ENCODE assay signal across 16 cellular contexts in genomic region chrX:11190745-11191510, GRCh38.
DNase-seq lines count a peak whose midpoint lies in the region; ATAC-seq, FAIRE-seq and TF ChIP-seq lines count a peak whose summit lies in the region.
"Had no signal": no experiment of that assay in that cellular context is flagged by ENCODE, and none has a peak within 500 bp of the region (broad histone marks: within the 10 kb centered on the region; RNA-seq: fewer than 3 reads in every experiment).

No MANE protein-coding gene starts in this region.

- peaks cover 7% of the 10 kb centered on the region for H3K4me1 ChIP-seq in osteoblast (ENCODE audit: insufficient read depth, low read length)

- H3K4me2 ChIP-seq in osteoblast (ENCODE audit: insufficient read depth, low read length), result no peak overlapping the region

- TF ChIP-seq CTCF in epithelial cell of esophagus (IDR thresholded peaks at IDR 0.05; ENCODE audit: insufficient read depth, low read depth, low read length, missing control alignments) (no peak), osteoblast (IDR thresholded peaks at IDR 0.05; ENCODE audit: extremely low read depth, low read depth, low read length) (no peak)

- ATAC-seq in HG02840 (IDR thresholded peaks at IDR 0.05; ENCODE audit: low FRiP score, unreplicated experiment), result no peak
- ATAC-seq in HG03520 (IDR thresholded peaks at IDR 0.05; ENCODE audit: unreplicated experiment), result no peak
- ATAC-seq: activated T-cell treated with anti-CD3 and anti-CD28 coated beads, Interleukin-2, amount 50 U/mL, for 72 hours; Panc1 had no signal

- no peaks in the 10 kb centered on the region for H4K20me1 ChIP-seq in osteoblast (ENCODE audit: insufficient read depth, low read length)

- no peaks in the 10 kb centered on the region for H3K9me3 ChIP-seq in osteoblast (ENCODE audit: low read depth, low read length)
- H3K9me3 ChIP-seq: thoracic aorta had no signal

- DNase-seq in DMS153 (lab: John Stamatoyannopoulos, UW), result peak; percentile 82
- DNase-seq in NCI-H1417 treated with DMSO at 0.1 percent for 48 hours (lab: John Stamatoyannopoulos, UW), result peak; percentile 98
- peak; percentile 91 for DNase-seq in NCI-H510A treated with DMSO at 0.1 percent for 48 hours (lab: John Stamatoyannopoulos, UW)
- peak; percentile 76 for DNase-seq in epithelial cell of esophagus (ENCODE audit: low read depth)
- no peak for DNase-seq in frontal cortex (ENCODE audit: low spot score in 2 of 2)
- no peak for DNase-seq in osteoblast (ENCODE audit: insufficient read length, low spot score, missing footprints)
- DNase-seq: activated T-cell treated with anti-CD3 and anti-CD28 coated beads, Interleukin-2, amount 50 U/mL, for 72 hours; amniotic stem cell; DMS 273 treated with DMSO at 0.1 percent for 48 hours; head of caudate nucleus; posterior cingulate gyrus had no signal

- H3K27ac ChIP-seq in osteoblast (ENCODE audit: low read depth, low read length), result no peak overlapping the region
- H3K27ac ChIP-seq: coronary artery, thoracic aorta had no signal

- FAIRE-seq in frontal cortex (lab: Jason Lieb, UNC), result no peak

- no peak overlapping the region for H3K4me3 ChIP-seq in epithelial cell of esophagus (ENCODE audit: low read length)
- H3K4me3 ChIP-seq in osteoblast (ENCODE audit: insufficient read depth, low read length), result no peak overlapping the region
- H3K4me3 ChIP-seq: coronary artery, thoracic aorta had no signal

- H3K36me3 ChIP-seq in osteoblast (ENCODE audit: insufficient read depth, low read length), result no peaks in the 10 kb centered on the region
- H3K36me3 ChIP-seq: thoracic aorta had no signal

- H2AFZ ChIP-seq in osteoblast (ENCODE audit: low read length), result no peak overlapping the region

- H3K79me2 ChIP-seq in osteoblast (ENCODE audit: insufficient read depth, low read length), result no peaks in the 10 kb centered on the region

- H3K27me3 ChIP-seq in osteoblast (ENCODE audit: insufficient read depth, low read length), result no peaks in the 10 kb centered on the region

Comparison
In these comparisons a context has a peak if more than half of its experiments do, and no peak if none do; other contexts are left out.
1. DNase-seq: peak in DMS153 (single experiment), NCI-H1417 treated with DMSO at 0.1 percent for 48 hours (single experiment), NCI-H510A treated with DMSO at 0.1 percent for 48 hours (single experiment) and epithelial cell of esophagus (single experiment); none in frontal cortex (0 of 2) and osteoblast (single experiment).